Comparison of ENCODE assay signal across 18 cellular contexts in genomic region chr3:48189321-48189720, GRCh38. TPM values are rescaled to one million over a fixed set of nuclear protein-coding genes. Genes with fewer than 3 reads are reported as not detected.
DNase-seq lines count a peak whose midpoint lies in the region; ATAC-seq and TF ChIP-seq lines count a peak whose summit lies in the region.
"Had no signal": no experiment of that assay in that cellular context is flagged by ENCODE, and none has a peak within 500 bp of the region (broad histone marks: within the 10 kb centered on the region; RNA-seq: fewer than 3 reads in every experiment).

No MANE protein-coding gene starts in this region.

- H3K79me2 ChIP-seq in GM23248 (ENCODE audit: insufficient read depth) = peaks cover 22% of the 10 kb centered on the region

- H3K9me3 Mint-ChIP-seq in activated T-helper 2 cell treated with anti-CD3 and anti-CD28 coated beads, Interferon-gamma antibody, Interleukin-2, Interleukin-4, amounts not matched to agents 10 μg/mL and 5 μg/mL and 100 μg/mL, durations not matched to agents 14 hours and 24 hours and 36 hours = no peaks in the 10 kb centered on the region
- no peaks in the 10 kb centered on the region for H3K9me3 Mint-ChIP-seq in natural killer cell

- peaks cover 6% of the 10 kb centered on the region for H3F3A ChIP-seq in GM23248 (ENCODE audit: insufficient read depth)

- H3K4me2 ChIP-seq in GM23248 (ENCODE audit: unreplicated experiment) = no peak overlapping the region

- CTCF ChIA-PET in A673 (lab: Charles Lee) = no interaction called here

- peak overlapping the region; percentile 73 for H3K27ac Mint-ChIP-seq in activated T-helper 2 cell treated with anti-CD3 and anti-CD28 coated beads, Interferon-gamma antibody, Interleukin-2, Interleukin-4, amounts not matched to agents 10 μg/mL and 5 μg/mL and 100 μg/mL, durations not matched to agents 14 hours and 24 hours and 36 hours
- peak overlapping the region; percentile 68 to 72 for H3K27ac Mint-ChIP-seq in natural killer cell

- H4K20me1 ChIP-seq in GM23248 (ENCODE audit: insufficient read depth) = no peaks in the 10 kb centered on the region

- H3K27me3 Mint-ChIP-seq in activated T-helper 2 cell treated with anti-CD3 and anti-CD28 coated beads, Interferon-gamma antibody, Interleukin-2, Interleukin-4, amounts not matched to agents 10 μg/mL and 5 μg/mL and 100 μg/mL, durations not matched to agents 14 hours and 24 hours and 36 hours (ENCODE audit: low read depth) = peaks cover 2% of the 10 kb centered on the region
- H3K27me3 Mint-ChIP-seq in natural killer cell (ENCODE audit: low read depth in 2 of 2) = peaks cover 0 to 8% of the 10 kb centered on the region in 2 donors

- H3K9ac ChIP-seq in GM23248 = no peak overlapping the region

- H3K4me1 ChIP-seq in A673 (ENCODE audit: insufficient read depth, low read length, poor library complexity, severe bottlenecking) = peaks cover 4% of the 10 kb centered on the region
- H3K4me1 ChIP-seq in GM23248 (ENCODE audit: insufficient read depth) = peaks cover 8% of the 10 kb centered on the region

- DNase-seq in A673 (ENCODE audit: low spot score) (no peak), GM23248 (no peak), natural killer cell (no peak), ecto neural progenitor cell (ENCODE audit: low spot score) (no peak)
- no peak for DNase-seq in activated T-helper 2 cell treated with anti-CD3 and anti-CD28 coated beads, Interferon-gamma antibody, Interleukin-2, Interleukin-4, amounts not matched to agents 10 μg/mL and 5 μg/mL and 100 μg/mL, durations not matched to agents 14 hours and 24 hours and 36 hours (ENCODE audit: low spot score)
- DNase-seq: activated CD4-positive, CD25-positive, alpha-beta regulatory T cell; activated CD8-positive, alpha-beta memory T cell treated with anti-CD3 and anti-CD28 coated beads, Interleukin-2, amount 10 ng/mL, durations not matched to agents 7 days and 5 days; DMS153; dorsolateral prefrontal cortex; hypothalamus; left cardiac atrium; NCI-H2081; stimulated activated naive CD4-positive, alpha-beta T cell; uterus had no signal

- H3K9me3 ChIP-seq in A673 (ENCODE audit: low read depth, low read length, poor library complexity, severe bottlenecking) (no peaks in the 10 kb centered on the region), GM23248 (ENCODE audit: low read depth) (no peaks in the 10 kb centered on the region)
- H3K9me3 ChIP-seq: prostate gland, uterus had no signal

- H3K4me1 Mint-ChIP-seq in activated T-helper 2 cell treated with anti-CD3 and anti-CD28 coated beads, Interferon-gamma antibody, Interleukin-2, Interleukin-4, amounts not matched to agents 10 μg/mL and 5 μg/mL and 100 μg/mL, durations not matched to agents 14 hours and 24 hours and 36 hours (ENCODE audit: low read depth) = peaks cover 24% of the 10 kb centered on the region
- peaks cover 15 to 18% of the 10 kb centered on the region in 2 donors for H3K4me1 Mint-ChIP-seq in natural killer cell

- intact Hi-C loops in A673 (cut with micrococcal nuclease; ENCODE audit: unreplicated experiment) = no loop called here
- intact Hi-C loops in activated T-helper 2 cell treated with anti-CD3 and anti-CD28 coated beads, Interferon-gamma antibody, Interleukin-2, Interleukin-4, amounts not matched to agents 10 μg/mL and 5 μg/mL and 100 μg/mL, durations not matched to agents 14 hours and 24 hours and 36 hours (cut with micrococcal nuclease) = loop anchor here (5.0 kb wide), 2 partner anchors 248 to 468 kb away; no protein-coding TSS in a partner anchor
- intact Hi-C loops in natural killer cell (cut with micrococcal nuclease) = no loop called here

- H3K27ac ChIP-seq in A673 (ENCODE audit: low read depth, low read length, poor library complexity, severe bottlenecking) (peak overlapping the region; percentile 44), GM23248 (no peak overlapping the region)

- H3K36me3 ChIP-seq in A673 (ENCODE audit: insufficient read depth, low read length, poor library complexity, severe bottlenecking) = peaks cover 18% of the 10 kb centered on the region
- no peaks in the 10 kb centered on the region; the same call in 1 of the 2 replicates for H3K36me3 ChIP-seq in GM23248 (ENCODE audit: low read depth)
- H3K36me3 ChIP-seq: prostate gland, uterus had no signal

- BruUV-seq in A673 (replicated peaks; lab: Mats Ljungman, UMichigan) = no TSS peak

- POLR2A ChIA-PET in A673 (lab: Charles Lee; ENCODE audit: low non-redundant PET) = interaction anchor here (0.7 kb wide), 1 partner anchor 1625 kb away, joined by 4 read pairs; no protein-coding TSS in a partner anchor

- H3K4me3 ChIP-seq in A673 (ENCODE audit: low read depth, low read length, poor library complexity, severe bottlenecking) = no peak overlapping the region
- H3K4me3 ChIP-seq in GM23248 = no peak overlapping the region

- WGBS in GM23248 (ENCODE audit: low coverage in 1 of 2, low lambda C conversion rate in 2 of 2, missing lambda C conversion rate in 2 of 2), 2 experiments = 78 to 80% methylated on average over 6 of the region's 6 CpGs

- H3K4me3 Mint-ChIP-seq in activated T-helper 2 cell treated with anti-CD3 and anti-CD28 coated beads, Interferon-gamma antibody, Interleukin-2, Interleukin-4, amounts not matched to agents 10 μg/mL and 5 μg/mL and 100 μg/mL, durations not matched to agents 14 hours and 24 hours and 36 hours (ENCODE audit: low read depth) = no peak overlapping the region
- H3K4me3 Mint-ChIP-seq in natural killer cell = peak overlapping the region; percentile 96

- no peaks in the 10 kb centered on the region for H3K27me3 ChIP-seq in A673 (replicated peaks; ENCODE audit: insufficient read depth, low read depth, low read length, poor library complexity)
- no peaks in the 10 kb centered on the region for H3K27me3 ChIP-seq in GM23248 (replicated peaks; ENCODE audit: insufficient read depth)
- H3K27me3 ChIP-seq: dorsolateral prefrontal cortex, uterus had no signal

- peak overlapping the region; percentile 97 for H2AFZ ChIP-seq in GM23248

- no peaks in the 10 kb centered on the region for H3K9me2 ChIP-seq in GM23248 (ENCODE audit: insufficient read depth)

- TF ChIP-seq CTCF in A673 (conservative IDR thresholded peaks at IDR 0.05; ENCODE audit: low read depth, low read length) = no peak
- no peak for TF ChIP-seq CTCF in natural killer cell (IDR thresholded peaks at IDR 0.05)

- in situ Hi-C loops in GM23248 (cut with MboI) = no loop called here

- ATAC-seq in natural killer cell = no peak
- no peak for ATAC-seq in HG03025 (IDR thresholded peaks at IDR 0.05; ENCODE audit: low FRiP score, unreplicated experiment)
- ATAC-seq in GM19452 (IDR thresholded peaks at IDR 0.05; ENCODE audit: unreplicated experiment) = no peak
- ATAC-seq in GM19324 (IDR thresholded peaks at IDR 0.05; ENCODE audit: low FRiP score, unreplicated experiment) = no peak

- peaks cover 29% of the 10 kb centered on the region for H3K36me3 Mint-ChIP-seq in activated T-helper 2 cell treated with anti-CD3 and anti-CD28 coated beads, Interferon-gamma antibody, Interleukin-2, Interleukin-4, amounts not matched to agents 10 μg/mL and 5 μg/mL and 100 μg/mL, durations not matched to agents 14 hours and 24 hours and 36 hours (ENCODE audit: low read depth)
- no peaks in the 10 kb centered on the region for H3K36me3 Mint-ChIP-seq in natural killer cell

RNA-seq across cellular contexts. Expression of gene CDC25A, which starts 1.1 kb away (rescaled TPM):
- total RNA-seq in A673 (2021) (29.5 and 34.6 TPM in 2 replicates), natural killer cell (1 to 10 TPM in 1 of 3 donors, under 1 TPM in 2; 0.56 to 1.3 (median 0.72) TPM)
- total RNA-seq in GM23248 (2014; rRNA removed; shearing (Covaris generic)) = 4.3 and 4.6 TPM in 2 replicates
- 1.5 TPM in 2 replicates for polyA plus RNA-seq in GM23248 (2016; fragmentation: Nextera tagmentation; extraction: Ambion mirVana)
- total RNA-seq in activated T-helper 2 cell treated with anti-CD3 and anti-CD28 coated beads, Interferon-gamma antibody, Interleukin-2, Interleukin-4, amounts not matched to agents 10 μg/mL and 5 μg/mL and 100 μg/mL, durations not matched to agents 14 hours and 24 hours and 36 hours = 39.1 and 40.5 TPM in 2 replicates

RNA-seq across cellular contexts. Expression of gene CAMP, which starts 34.0 kb away (rescaled TPM):
- total RNA-seq in A673 (2021) (not detected in 2 replicates), natural killer cell (not detected)
- not detected in 2 replicates for total RNA-seq in GM23248 (2014; rRNA removed; shearing (Covaris generic))
- polyA plus RNA-seq in GM23248 (2016; fragmentation: Nextera tagmentation; extraction: Ambion mirVana) = not detected in 2 replicates
- total RNA-seq in activated T-helper 2 cell treated with anti-CD3 and anti-CD28 coated beads, Interferon-gamma antibody, Interleukin-2, Interleukin-4, amounts not matched to agents 10 μg/mL and 5 μg/mL and 100 μg/mL, durations not matched to agents 14 hours and 24 hours and 36 hours = not detected in 2 replicates
- total RNA-seq: activated CD8-positive, alpha-beta memory T cell treated with anti-CD3 and anti-CD28 coated beads, Interleukin-2, amount 10 ng/mL, durations not matched to agents 7 days and 5 days had no signal

RNA-seq across cellular contexts. Expression of gene ZNF589, which starts 51.6 kb away (rescaled TPM):
- 25.6 and 26.7 TPM in 2 replicates for total RNA-seq in A673 (2021)
- 1.9 and 2.3 TPM in 2 replicates for total RNA-seq in GM23248 (2014; rRNA removed; shearing (Covaris generic))
- 2.2 and 2.4 TPM in 2 replicates for polyA plus RNA-seq in GM23248 (2016; fragmentation: Nextera tagmentation; extraction: Ambion mirVana)
- total RNA-seq in activated T-helper 2 cell treated with anti-CD3 and anti-CD28 coated beads, Interferon-gamma antibody, Interleukin-2, Interleukin-4, amounts not matched to agents 10 μg/mL and 5 μg/mL and 100 μg/mL, durations not matched to agents 14 hours and 24 hours and 36 hours = 40.2 and 42.8 TPM in 2 replicates
- total RNA-seq in natural killer cell = 10 to 100 TPM; 16.3 to 26.6 (median 21.4) TPM
